In genomic region chr6:34284563-34285545, GRCh38 we compare ENCODE assay signal across 9 cellular contexts. TPM values are rescaled to one million over a fixed set of nuclear protein-coding genes. Genes with fewer than 3 reads are reported as not detected.
DNase-seq lines count a peak whose midpoint lies in the region; ATAC-seq and TF ChIP-seq lines count a peak whose summit lies in the region.
"Had no signal": no experiment of that assay in that cellular context is flagged by ENCODE, and none has a peak within 500 bp of the region (broad histone marks: within the 10 kb centered on the region; RNA-seq: fewer than 3 reads in every experiment).

No MANE protein-coding gene starts in this region.

- peaks cover 2% of the 10 kb centered on the region for H3K36me3 Mint-ChIP-seq in T-helper 17 cell (ENCODE audit: low read depth)
- H3K36me3 Mint-ChIP-seq in glutamatergic neuron (ENCODE audit: unreplicated experiment) = no peaks in the 10 kb centered on the region

- H3K4me3 ChIP-seq in psoas muscle = no peak overlapping the region

- H3K27ac Mint-ChIP-seq in T-helper 17 cell (peak overlapping the region; percentile 78), glutamatergic neuron (ENCODE audit: unreplicated experiment) (peak overlapping the region; percentile 90)

- peaks cover 4 to 30% of the 10 kb centered on the region in 2 donors for H3K36me3 ChIP-seq in psoas muscle (ENCODE audit: insufficient read depth in 1 of 2, low read depth in 1 of 2)

- DNase-seq in GF-D8 (lab: John Stamatoyannopoulos, UW) (peak; percentile 100), T-helper 17 cell (no peak), glutamatergic neuron (no peak), psoas muscle (peak; percentile 46 to 79), NCI-H2227 treated with DMSO at 0.1 percent for 48 hours (lab: John Stamatoyannopoulos, UW) (no peak)
- DNase-seq in stimulated activated CD8-positive, alpha-beta memory T cell treated with anti-CD3 and anti-CD28 coated beads, Interleukin-4, amount 100 ng/mL, for 48 hours = no peak
- DNase-seq: NCI-H748 treated with DMSO at 0.1 percent for 48 hours had no signal

- no peaks in the 10 kb centered on the region for H3K27me3 ChIP-seq in psoas muscle (ENCODE audit: insufficient read depth in 3 of 3, low read length in 2 of 3)

- ATAC-seq in T-helper 17 cell (no peak), psoas muscle (peak; percentile 17 to 61 (median 49)), HG03442 (IDR thresholded peaks at IDR 0.05; ENCODE audit: unreplicated experiment) (no peak), HG03460 (IDR thresholded peaks at IDR 0.05; ENCODE audit: unreplicated experiment) (no peak)

- H3K9me3 ChIP-seq in T-helper 17 cell (ENCODE audit: control insufficient read depth, low read length, poor library complexity, severe bottlenecking) = no peaks in the 10 kb centered on the region
- no peaks in the 10 kb centered on the region for H3K9me3 ChIP-seq in psoas muscle

- H3K4me3 Mint-ChIP-seq in T-helper 17 cell (no peak overlapping the region), glutamatergic neuron (ENCODE audit: unreplicated experiment) (peak overlapping the region; percentile 57)

- TF ChIP-seq CTCF in glutamatergic neuron (IDR thresholded peaks at IDR 0.05; ENCODE audit: partially characterized antibody, unreplicated experiment) (no peak), psoas muscle (IDR thresholded peaks at IDR 0.05) (no peak)

- intact Hi-C loops in psoas muscle (cut with DNase I) = no loop called here

- peaks cover 60% of the 10 kb centered on the region for H3K4me1 ChIP-seq in psoas muscle

- H3K9me3 Mint-ChIP-seq in glutamatergic neuron (ENCODE audit: unreplicated experiment) = peaks cover 2% of the 10 kb centered on the region

- H3K4me1 Mint-ChIP-seq in T-helper 17 cell (peaks cover 4% of the 10 kb centered on the region), glutamatergic neuron (ENCODE audit: low read depth, unreplicated experiment) (peaks cover 15% of the 10 kb centered on the region)

- peak overlapping the region; percentile 38 for H3K27ac ChIP-seq in psoas muscle

- H3K27me3 Mint-ChIP-seq in T-helper 17 cell (no peaks in the 10 kb centered on the region), glutamatergic neuron (ENCODE audit: unreplicated experiment) (no peaks in the 10 kb centered on the region)

- WGBS in psoas muscle, 3 donors = 82 to 83% (median 83%) methylated on average over 5 of the region's 5 CpGs

RNA-seq across cellular contexts. Expression of gene SMIM29, which starts 36.0 kb away (rescaled TPM):
- 10 to 100 TPM; 24.3 to 29.2 TPM for total RNA-seq in T-helper 17 cell
- 54.7 TPM for total RNA-seq in glutamatergic neuron (ENCODE audit: unreplicated experiment)
- total RNA-seq in psoas muscle = 10 to 100 TPM; 14.4 to 59.4 (median 31.5) TPM
- polyA plus RNA-seq in psoas muscle = 100 to 1,000 TPM in 1 of 3 donors, 10 to 100 TPM in 2; 24.6 to 100 (median 44.1) TPM

RNA-seq across cellular contexts. Expression of gene HMGA1, which starts 48.2 kb away (rescaled TPM):
- total RNA-seq in T-helper 17 cell (10 to 100 TPM; 87.5 to 90.3 TPM), glutamatergic neuron (ENCODE audit: unreplicated experiment) (322 TPM), psoas muscle (100 to 1,000 TPM in 3 of 4 donors, 10 to 100 TPM in 1; 83.5 to 151 (median 128) TPM)
- 100 to 1,000 TPM; 111 to 389 (median 205) TPM for polyA plus RNA-seq in psoas muscle

Comparison
In these comparisons a context has a peak if more than half of its experiments do, and no peak if none do; other contexts are left out.
1. DNase-seq: peak in GF-D8 (single experiment) and psoas muscle (2 of 2); none in T-helper 17 cell (0 of 3), glutamatergic neuron (single experiment), NCI-H2227 treated with DMSO at 0.1 percent for 48 hours (single experiment) and stimulated activated CD8-positive, alpha-beta memory T cell treated with anti-CD3 and anti-CD28 coated beads, Interleukin-4, amount 100 ng/mL, for 48 hours (single experiment).
2. ATAC-seq: peak in psoas muscle (4 of 4); none in T-helper 17 cell (single experiment), HG03442 (single experiment) and HG03460 (single experiment).